Comparison of ENCODE assay signal across 8 cellular contexts in genomic region chr5:15803280-15803679, GRCh38.
"Had no signal": no experiment of that assay in that cellular context is flagged by ENCODE, and none has a peak within 500 bp of the region (broad histone marks: within the 10 kb centered on the region; RNA-seq: fewer than 3 reads in every experiment).

No MANE protein-coding gene starts in this region.

- ATAC-seq: GM12878 had no signal

- FAIRE-seq: G401.6, GM12878, GM12891, GM12892, GM18507, GM19239 had no signal

- DNase-seq: GDM1, GF-D8 had no signal

- H3K4me3 ChIP-seq: GM12878 had no signal
